ENCODE assay signal across 8 cellular contexts in genomic region chr4:154549894-154550790, GRCh38. TPM values are rescaled to one million over a fixed set of nuclear protein-coding genes. Genes with fewer than 3 reads are reported as not detected.
DNase-seq lines count a peak whose midpoint lies in the region; ATAC-seq and TF ChIP-seq lines count a peak whose summit lies in the region.

TSS of gene PLRG1 (minus strand) at chr4:154550400. CDS start at chr4:154550308, 92 bp downstream.

- no peaks in the 10 kb centered on the region for H3K27me3 Mint-ChIP-seq in T-helper 17 cell

- peak within 1 kb of the TSS; percentile 80 for H3K27ac ChIP-seq in upper lobe of right lung

- ATAC-seq in HG02885 (IDR thresholded peaks at IDR 0.05; ENCODE audit: poor library complexity, unreplicated experiment) (peak; percentile 97), T-helper 17 cell (peak; percentile 96), left cardiac atrium (peak; percentile 100), upper lobe of right lung (peak; percentile 99)

- peaks cover 22% of the 10 kb centered on the region for H3K4me1 Mint-ChIP-seq in T-helper 17 cell

- no peaks in the 10 kb centered on the region for H3K9me3 ChIP-seq in T-helper 17 cell (ENCODE audit: control insufficient read depth, low read length, poor library complexity, severe bottlenecking)
- no peaks in the 10 kb centered on the region for H3K9me3 ChIP-seq in upper lobe of right lung

- peaks cover 19% of the 10 kb centered on the region for H3K4me1 ChIP-seq in upper lobe of right lung

- intact Hi-C loops in left cardiac atrium (cut with DNase I), result loop anchor here (10.0 kb wide), 2 partner anchors 65 to 825 kb away; partner anchors contain the start of genes FGG (in 1 of the 2) and MAP9 (in 1 of the 2)
- intact Hi-C loops in posterior vena cava (cut with DNase I), result loop anchor here in 1 of 2 donors (10.0 kb wide), 1 partner anchor 75 kb away; no protein-coding TSS in a partner anchor
- intact Hi-C loops in upper lobe of right lung (cut with DNase I), result loop anchor here (10.0 kb wide), 1 partner anchor 75 kb away; no protein-coding TSS in a partner anchor

- H3K27me3 ChIP-seq in upper lobe of right lung, result no peaks in the 10 kb centered on the region

- peak within 1 kb of the TSS; percentile 99 for H3K4me3 Mint-ChIP-seq in T-helper 17 cell

- peak; percentile 84 for DNase-seq in NCI-H1694 treated with DMSO at 0.1 percent for 48 hours (lab: John Stamatoyannopoulos, UW)
- DNase-seq in T-helper 17 cell, result peak; percentile 95 to 97 (median 96)
- peak; percentile 65 to 97 (median 91) for DNase-seq in amygdala (lab: John Stamatoyannopoulos, UW)
- peak; percentile 98 for DNase-seq in left cardiac atrium
- peak; percentile 99 for DNase-seq in posterior vena cava (ENCODE audit: low spot score)
- DNase-seq in upper lobe of right lung, result peak; percentile 98

- peak within 1 kb of the TSS; percentile 68 for H3K4me3 ChIP-seq in upper lobe of right lung

- peak; percentile 16 for TF ChIP-seq CTCF in upper lobe of right lung (IDR thresholded peaks at IDR 0.05)

- peak; percentile 86 for TF ChIP-seq POLR2A in GM15510 (IDR thresholded peaks at IDR 0.05; ENCODE audit: borderline replicate concordance, extremely low read depth, insufficient read length)

- H3K36me3 ChIP-seq in upper lobe of right lung, result peaks cover 27% of the 10 kb centered on the region

- peak within 1 kb of the TSS; percentile 98 for H3K27ac Mint-ChIP-seq in T-helper 17 cell

- peaks cover 7% of the 10 kb centered on the region for H3K36me3 Mint-ChIP-seq in T-helper 17 cell (ENCODE audit: low read depth)

RNA-seq across cellular contexts. Expression of gene PLRG1, which starts in this region (rescaled TPM):
- 10 to 100 TPM; 42.5 to 49.7 TPM for total RNA-seq in T-helper 17 cell
- total RNA-seq in left cardiac atrium, result 10 to 100 TPM; 43.2 to 51.0 TPM
- total RNA-seq in posterior vena cava, result 10 to 100 TPM; 66.8 to 69.5 TPM
- total RNA-seq in upper lobe of right lung, result 68.8 TPM

Comparison
In these comparisons a context has a peak if more than half of its experiments do, and no peak if none do; other contexts are left out.
1. Peak in every context shown above with its lines: DNase-seq, ATAC-seq, H3K4me3 ChIP-seq and H3K27ac ChIP-seq.